In the genomic region with DNA sequence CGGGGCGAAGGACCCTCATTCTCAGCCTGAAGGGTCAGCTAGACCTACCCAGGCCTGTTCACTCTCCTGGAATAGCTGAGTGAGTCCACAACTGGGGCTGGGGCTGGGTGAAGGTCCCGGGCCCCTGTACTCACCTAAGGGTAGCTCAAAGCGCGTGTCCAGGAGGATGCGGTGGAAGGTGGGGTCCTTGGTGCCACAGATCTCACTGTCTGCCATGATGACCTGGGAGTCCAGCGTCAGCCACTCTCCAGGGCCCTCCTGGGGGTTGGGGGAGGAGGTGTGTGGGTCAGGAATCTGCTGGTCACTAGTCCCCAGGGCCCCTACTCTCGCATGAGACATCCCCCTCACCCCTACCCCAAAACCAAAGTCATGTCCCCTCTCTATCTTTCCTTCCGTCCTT, we compare ENCODE assay signal across 35 cellular contexts. TPM values are rescaled to one million over a fixed set of nuclear protein-coding genes. Genes with fewer than 3 reads are reported as not detected.
"Had no signal": no experiment of that assay in that cellular context is flagged by ENCODE, and none has a peak within 500 bp of the region (broad histone marks: within the 10 kb centered on the region; RNA-seq: fewer than 3 reads in every experiment).

No MANE protein-coding gene starts in this region.

- H3K36me3 ChIP-seq: MG63 had no signal

- H3K4me3 ChIP-seq: MG63 had no signal

- H3K27ac ChIP-seq: KMS-11 had no signal

- H3K27me3 ChIP-seq: MG63 had no signal

- H3K4me2 ChIP-seq: KMS-11 had no signal

- H3K9ac ChIP-seq: KMS-11 had no signal

- DNase-seq: Karpas-422, Kasumi-1, KG1, MG63, MM.1S, MV-4-11, NCI-H1048, NCI-H1092, NCI-H1092 treated with DMSO at 0.1 percent for 48 hours, NCI-H1105, NCI-H1105 treated with DMSO at 0.1 percent for 48 hours, NCI-H1417, NCI-H1417 treated with DMSO at 0.1 percent for 48 hours, NCI-H1436, NCI-H1436 treated with DMSO at 0.1 percent for 48 hours, NCI-H146, NCI-H1694, NCI-H1694 treated with DMSO at 0.1 percent for 48 hours, NCI-H187, NCI-H187 treated with DMSO at 0.1 percent for 48 hours, NCI-H1930, NCI-H2029, NCI-H2029 treated with DMSO at 0.1 percent for 48 hours, NCI-H2081, NCI-H2081 treated with DMSO at 0.1 percent for 48 hours, NCI-H2107, NCI-H2171, NCI-H2171 treated with DMSO at 0.1 percent for 48 hours, NCI-H2227 treated with DMSO at 0.1 percent for 48 hours, NCI-H226, NCI-H345, NCI-H446, NCI-H446 treated with DMSO at 0.1 percent for 48 hours had no signal

RNA-seq across cellular contexts. Expression of a gene that starts 18.7 kb away (rescaled TPM):
- total RNA-seq: LHCN-M2 had no signal
